Comparison of ENCODE assay signal across 8 cellular contexts in the genomic region with DNA sequence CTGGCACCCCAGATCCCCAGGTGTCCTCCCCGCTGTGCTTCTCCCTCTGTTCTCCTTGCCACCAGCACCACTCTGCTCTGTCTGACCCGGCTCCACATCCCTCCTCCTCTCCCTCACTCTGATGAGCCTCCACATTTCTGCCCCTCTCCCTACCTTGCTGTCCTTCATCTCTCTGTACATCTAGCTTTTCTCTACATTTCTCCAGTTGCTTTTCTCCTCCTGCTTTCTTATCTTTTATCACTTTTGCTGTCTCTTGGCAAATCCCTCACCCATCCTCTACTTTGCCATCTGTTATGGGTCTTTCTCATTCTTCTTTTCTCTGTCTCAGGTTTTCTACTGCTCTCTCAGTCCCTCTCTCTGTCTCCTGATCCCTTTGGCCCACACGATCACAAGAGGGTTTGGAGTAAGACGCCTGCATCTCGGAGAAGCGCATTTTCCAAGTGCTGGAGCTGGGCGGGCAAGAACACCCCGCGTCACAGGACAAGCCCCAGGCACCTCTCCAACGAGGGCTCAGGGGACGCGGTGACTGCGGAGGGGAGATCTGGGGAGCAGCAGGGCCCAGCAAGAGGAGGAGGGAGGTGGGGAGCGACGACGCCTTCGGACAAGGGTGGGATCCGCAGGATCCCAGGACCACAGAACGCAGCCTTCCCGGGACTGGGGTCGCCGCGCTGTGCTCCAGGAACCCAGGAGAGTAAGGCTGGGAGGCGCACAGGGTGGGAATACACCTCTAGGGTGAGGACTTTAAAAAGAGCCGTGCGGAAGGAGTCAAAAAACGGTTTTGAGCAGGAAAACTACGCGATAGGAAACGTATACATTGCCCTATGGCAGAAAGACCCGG. TPM values are rescaled to one million over a fixed set of nuclear protein-coding genes. Genes with fewer than 3 reads are reported as not detected.
DNase-seq lines count a peak whose midpoint lies in the region; ATAC-seq and TF ChIP-seq lines count a peak whose summit lies in the region.
"Not testable (repeated sequence)": the region's sequence is repeated elsewhere in the genome, so short reads cannot be mapped to it uniquely, and the experiment has no call there.

No MANE protein-coding gene starts in this region.

- not testable (repeated sequence) for DNase-seq in BJ (ENCODE audit: low read depth); RWPE1 (ENCODE audit: low spot score)
- peak; percentile 14 for DNase-seq in fibroblast of gingiva (ENCODE audit: low read depth)
- peak; percentile 7 to 25 for DNase-seq in lung microvascular endothelial cell (ENCODE audit: low read depth in 2 of 2)

- TF ChIP-seq CTCF in BJ (IDR thresholded peaks at IDR 0.05; ENCODE audit: insufficient read depth, low read depth, low read length); RWPE1 (conservative IDR thresholded peaks at IDR 0.05; ENCODE audit: low read depth): not testable (repeated sequence)

- POLR2A ChIA-PET in BJ (lab: Charles Lee); RWPE1 (lab: Yijun Ruan, JAX; ENCODE audit: low non-redundant PET): not testable (repeated sequence)

- not testable (repeated sequence) for H3K9me3 ChIP-seq in skeletal muscle satellite cell (replicated peaks; ENCODE audit: low read length)

- not testable (repeated sequence) for H3K9me3 Mint-ChIP-seq in activated naive CD8-positive, alpha-beta T cell (ENCODE audit: low read depth)

- not testable (repeated sequence) for H3K27me3 Mint-ChIP-seq in activated naive CD8-positive, alpha-beta T cell

- peak overlapping the region; percentile 90 for H3K9ac ChIP-seq in skeletal muscle satellite cell (ENCODE audit: low read depth, low read length)

- not testable (repeated sequence) for H3K27me3 ChIP-seq in BJ (ENCODE audit: control insufficient read depth, insufficient read depth, low read length); skeletal muscle satellite cell (ENCODE audit: control insufficient read depth, insufficient read depth, low read length)

- peak overlapping the region; percentile 81 for H3K4me2 ChIP-seq in skeletal muscle satellite cell (ENCODE audit: low read length)

- H3K27ac Mint-ChIP-seq in activated naive CD8-positive, alpha-beta T cell, result peak overlapping the region; percentile 89

- H3K36me3 ChIP-seq in BJ (ENCODE audit: control insufficient read depth, insufficient read depth, low read length); skeletal muscle satellite cell (ENCODE audit: insufficient read depth, low read length): not testable (repeated sequence)

- peak overlapping the region; percentile 94 for H3K4me3 Mint-ChIP-seq in activated naive CD8-positive, alpha-beta T cell

- peaks cover 15% of the 10 kb centered on the region for H3K4me1 Mint-ChIP-seq in activated naive CD8-positive, alpha-beta T cell (ENCODE audit: low read depth)

- not testable (repeated sequence) for H3K4me1 ChIP-seq in skeletal muscle satellite cell (ENCODE audit: control insufficient read depth, insufficient read depth, low read length)

- peaks cover 12% of the 10 kb centered on the region for H3K36me3 Mint-ChIP-seq in activated naive CD8-positive, alpha-beta T cell

- peak overlapping the region; percentile 65 for H3K27ac ChIP-seq in RWPE1

- H3K4me3 ChIP-seq in BJ (ENCODE audit: low read depth, low read length), result peak overlapping the region; percentile 65
- H3K4me3 ChIP-seq in skeletal muscle satellite cell (ENCODE audit: low read length), result peak overlapping the region; percentile 96

- CTCF ChIA-PET in BJ (lab: Yijun Ruan, JAX), result interaction anchor here (0.6 kb wide), 1 partner anchor 165 kb away, joined by 4 read pairs; no protein-coding TSS in a partner anchor
- CTCF ChIA-PET in RWPE1 (lab: Yijun Ruan, JAX), result not testable (repeated sequence)

- ATAC-seq in GM19043 (IDR thresholded peaks at IDR 0.05; ENCODE audit: low read depth, unreplicated experiment), result peak; percentile 34
- ATAC-seq in HG03354 (IDR thresholded peaks at IDR 0.05; ENCODE audit: poor library complexity, severe bottlenecking, unreplicated experiment), result peak; percentile 17

RNA-seq across cellular contexts. Expression of a gene that starts 0.7 kb away (rescaled TPM):
- polyA plus RNA-seq in BJ (2011; rRNA removed), result 11.1 and 13.8 TPM in 2 replicates
- polyA minus RNA-seq in BJ (2011; rRNA and poly(A)+ RNA removed), result 12.4 and 13.8 TPM in 2 replicates
- 13.3 and 17.5 TPM in 2 replicates for total RNA-seq in lung microvascular endothelial cell
- 16.7 and 22.5 TPM in 2 replicates for total RNA-seq in skeletal muscle satellite cell (2012; rRNA removed)

RNA-seq across cellular contexts. Expression of a gene that starts 35.3 kb away (rescaled TPM):
- 6.4 and 11.7 TPM in 2 replicates for polyA plus RNA-seq in BJ (2011; rRNA removed)
- polyA minus RNA-seq in BJ (2011; rRNA and poly(A)+ RNA removed), result 7.5 and 8.1 TPM in 2 replicates
- total RNA-seq in lung microvascular endothelial cell, result 10.0 and 20.2 TPM in 2 replicates
- 9.6 and 12.5 TPM in 2 replicates for total RNA-seq in skeletal muscle satellite cell (2012; rRNA removed)

RNA-seq across cellular contexts. Expression of a gene that starts 40.7 kb away (rescaled TPM):
- 7.9 and 8.4 TPM in 2 replicates for polyA plus RNA-seq in BJ (2011; rRNA removed)
- polyA minus RNA-seq in BJ (2011; rRNA and poly(A)+ RNA removed), result 2.9 and 5.7 TPM in 2 replicates
- total RNA-seq in lung microvascular endothelial cell, result 5.0 and 8.5 TPM in 2 replicates
- 4.8 and 7.4 TPM in 2 replicates for total RNA-seq in skeletal muscle satellite cell (2012; rRNA removed)
